9 cellular contexts compared by ENCODE assay signal in the genomic region with DNA sequence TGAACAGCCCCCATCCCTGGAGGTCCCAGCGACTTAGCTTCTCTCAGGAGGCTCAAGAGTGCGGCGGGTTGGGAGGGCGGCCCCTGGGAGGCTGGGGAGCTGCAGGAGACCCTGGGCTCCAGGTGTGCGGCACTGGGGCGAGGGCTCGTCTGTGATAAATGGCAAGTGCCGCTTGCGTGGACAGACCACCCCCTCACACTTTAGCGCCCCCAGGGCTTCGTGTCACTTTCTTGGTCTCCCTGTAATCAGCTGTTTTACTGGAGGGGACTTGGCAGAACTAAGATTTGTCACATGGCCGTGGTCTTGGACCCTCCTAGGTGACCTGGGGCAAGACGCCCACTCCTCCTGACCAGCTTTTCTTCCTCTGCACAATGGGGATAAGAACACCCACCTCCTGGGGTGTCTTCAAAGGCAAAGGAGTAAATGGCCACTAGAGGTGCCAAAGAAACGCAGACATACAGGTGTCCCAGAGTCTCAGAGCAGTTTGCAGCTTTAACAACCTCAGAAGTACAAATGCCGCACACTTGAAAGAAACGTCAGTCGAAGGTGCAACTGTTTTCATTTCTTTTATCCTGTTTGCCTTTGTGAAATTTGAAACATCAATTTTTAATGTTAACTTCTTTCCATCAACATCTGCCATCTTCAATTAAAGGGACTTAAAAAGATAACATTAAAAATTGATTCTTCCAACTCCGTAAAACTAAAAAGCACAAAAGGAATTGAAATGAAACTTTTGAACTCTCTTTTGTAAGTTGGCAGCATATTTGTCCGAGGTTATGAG. TPM values are rescaled to one million over a fixed set of nuclear protein-coding genes. Genes with fewer than 3 reads are reported as not detected.
DNase-seq lines count a peak whose midpoint lies in the region; ATAC-seq, FAIRE-seq and TF ChIP-seq lines count a peak whose summit lies in the region.
"Had no signal": no experiment of that assay in that cellular context is flagged by ENCODE, and none has a peak within 500 bp of the region (broad histone marks: within the 10 kb centered on the region; RNA-seq: fewer than 3 reads in every experiment).

No MANE protein-coding gene starts in this region.

- CTCF ChIA-PET in T-cell (lab: Charles Lee), result no interaction called here

- H4K20me1 ChIP-seq in fibroblast of lung (ENCODE audit: control insufficient read depth, extremely low read depth, insufficient read depth, low read length), result no peaks in the 10 kb centered on the region

- intact Hi-C loops in pancreas (cut with DNase I), result no loop called here

- no peaks in the 10 kb centered on the region for H3K36me3 Mint-ChIP-seq in T-cell
- H3K36me3 Mint-ChIP-seq: CD8-positive, alpha-beta memory T cell had no signal

- peak overlapping the region; percentile 81 for H3K9ac ChIP-seq in fibroblast of lung (ENCODE audit: insufficient read depth, low read length)

- peaks cover 18% of the 10 kb centered on the region for H3K4me1 ChIP-seq in fibroblast of lung (ENCODE audit: control insufficient read depth, extremely low read depth, insufficient read depth, low read length)
- H3K4me1 ChIP-seq in pancreas, result peaks cover 4 to 18% (median 12%) of the 10 kb centered on the region in 3 donors

- ATAC-seq in T-cell (replicated peaks in 1 of 4) (peak in 3 of 4 experiments; percentile 34 to 67 (median 65)), pancreas (peak; percentile 22 to 54 (median 39)), GM19452 (IDR thresholded peaks at IDR 0.05; ENCODE audit: unreplicated experiment) (no peak), HG02763 (IDR thresholded peaks at IDR 0.05; ENCODE audit: unreplicated experiment) (no peak)

- peaks cover 4 to 9% (median 8%) of the 10 kb centered on the region in 3 donors for H3K4me1 Mint-ChIP-seq in T-cell

- H3K9me3 ChIP-seq in fibroblast of lung (ENCODE audit: control insufficient read depth, insufficient read depth, low read depth, low read length), result no peaks in the 10 kb centered on the region
- H3K9me3 ChIP-seq in pancreas, result no peaks in the 10 kb centered on the region

- DNase-seq in NCI-H1436 (lab: John Stamatoyannopoulos, UW) (peak; percentile 25), NCI-H1436 treated with DMSO at 0.1 percent for 48 hours (lab: John Stamatoyannopoulos, UW) (no peak), HPDE6-E6E7 (ENCODE audit: extremely low spot score) (peak; percentile 76), T-cell (peak in 1 of 34 experiments; percentile 15), fibroblast of lung (ENCODE audit: low read depth in 2 of 2) (peak; percentile 23 to 44), pancreas (peak in 1 of 6 donors; percentile 41)

- no peak overlapping the region for H2AFZ ChIP-seq in fibroblast of lung (ENCODE audit: low read length)

- H3K4me2 ChIP-seq in fibroblast of lung (ENCODE audit: extremely low read depth, insufficient read depth, low read length), result peak overlapping the region; percentile 98

- 3% methylated on average over 19 of the region's 19 CpGs for WGBS in pancreas, 2 donors

- H3K27ac ChIP-seq in fibroblast of lung (ENCODE audit: insufficient read depth, low read length), result peak overlapping the region; percentile 85
- peak overlapping the region; percentile 88 to 96 (median 90) for H3K27ac ChIP-seq in pancreas

- peaks cover 4% of the 10 kb centered on the region for H3K79me2 ChIP-seq in fibroblast of lung (ENCODE audit: control insufficient read depth, insufficient read depth, low read length)

- H3K36me3 ChIP-seq in fibroblast of lung (ENCODE audit: control insufficient read depth, insufficient read depth, low read length) (peaks cover 5% of the 10 kb centered on the region), pancreas (no peaks in the 10 kb centered on the region)

- POLR2A ChIA-PET in T-cell (lab: Charles Lee), result no interaction called here

- H3K9me3 Mint-ChIP-seq in T-cell, result no peaks in the 10 kb centered on the region
- H3K9me3 Mint-ChIP-seq: CD8-positive, alpha-beta memory T cell had no signal

- H3K4me3 ChIP-seq in fibroblast of lung (replicated peaks in 1 of 4; ENCODE audit: control extremely low read depth in 1 of 4, insufficient read depth in 1 of 4, low read depth in 3 of 4, low read length in 4 of 4) (peak overlapping the region; percentile 67 to 83 (median 76)), pancreas (peak overlapping the region; percentile 16 to 57 (median 36))

- peaks cover 8 to 23% of the 10 kb centered on the region in 2 donors for H3K27me3 Mint-ChIP-seq in T-cell

- H3K27ac Mint-ChIP-seq in T-cell, result no peak overlapping the region

- H3K27me3 ChIP-seq in fibroblast of lung (ENCODE audit: control insufficient read depth, insufficient read depth, low read length), result no peaks in the 10 kb centered on the region
- no peaks in the 10 kb centered on the region for H3K27me3 ChIP-seq in pancreas

- TF ChIP-seq CTCF in fibroblast of lung (conservative IDR thresholded peaks at IDR 0.05 in 1 of 2, IDR thresholded peaks at IDR 0.05 in 1 of 2; ENCODE audit: low read depth in 1 of 2, low read length in 2 of 2), result peak; percentile 29 to 60
- TF ChIP-seq CTCF in pancreas (IDR thresholded peaks at IDR 0.05), result peak in 3 of 4 donors; percentile 9 to 34 (median 27)

- FAIRE-seq in pancreas (lab: Jason Lieb, UNC), result no peak

- peak overlapping the region in 2 of 3 donors; percentile 37 to 61 for H3K4me3 Mint-ChIP-seq in T-cell

RNA-seq across cellular contexts. Expression of a gene that starts 0.9 kb away (rescaled TPM):
- total RNA-seq in T-cell (1 to 10 TPM in 3 of 5 donors, under 1 TPM in 2; 0.41 to 2.8 (median 1.1) TPM), fibroblast of lung (3.6 and 6.6 TPM in 2 replicates), pancreas (1 to 10 TPM; 3.6 to 4.5 (median 3.8) TPM)
- polyA plus RNA-seq in fibroblast of lung (2.1 and 5.5 TPM in 2 replicates), pancreas (10 to 100 TPM; 14.3 to 15.9 TPM)
- polyA plus RNA-seq in fibroblast of lung (2012), result 6.1 and 9.8 TPM in 2 replicates
- 7.8 and 8.5 TPM in 2 replicates for polyA minus RNA-seq in fibroblast of lung (ENCODE audit: low replicate concordance)

RNA-seq across cellular contexts. Expression of a gene that starts 14.1 kb away (rescaled TPM):
- not detected for total RNA-seq in T-cell
- under 0.01 and 0.17 TPM in 2 replicates for total RNA-seq in fibroblast of lung
- polyA plus RNA-seq in fibroblast of lung, result 0.03 and 0.41 TPM in 2 replicates
- 0.44 and 0.60 TPM in 2 replicates for polyA plus RNA-seq in fibroblast of lung (2012)
- polyA minus RNA-seq in fibroblast of lung (ENCODE audit: low replicate concordance), result not detected in 2 replicates
- total RNA-seq in pancreas, result 1 to 10 TPM in 2 of 6 donors, under 1 TPM in 4; 0.37 to 1.7 (median 0.81) TPM
- polyA plus RNA-seq in pancreas, result 10 to 100 TPM in 1 of 2 donors, 1 to 10 TPM in 1; 6.3 to 23.8 TPM
- total RNA-seq: CD8-positive, alpha-beta memory T cell had no signal
- polyA plus RNA-seq: CD8-positive, alpha-beta memory T cell had no signal

RNA-seq across cellular contexts. Expression of a gene that starts 55.1 kb away (rescaled TPM):
- total RNA-seq in T-cell (10 to 100 TPM in 1 of 5 donors, 1 to 10 TPM in 4; 7.2 to 10.3 (median 9.1) TPM), fibroblast of lung (3.3 and 3.8 TPM in 2 replicates), pancreas (10 to 100 TPM in 2 of 6 donors, 1 to 10 TPM in 4; 4.3 to 11.2 (median 9.1) TPM)
- polyA plus RNA-seq in fibroblast of lung (1.0 TPM in 2 replicates), pancreas (1 to 10 TPM; 5.4 to 8.7 TPM)
- polyA plus RNA-seq in fibroblast of lung (2012), result 1.4 and 1.7 TPM in 2 replicates
- 2.2 and 3.7 TPM in 2 replicates for polyA minus RNA-seq in fibroblast of lung (ENCODE audit: low replicate concordance)

Comparison
In these comparisons a context has a peak if more than half of its experiments do, and no peak if none do; other contexts are left out.
1. ATAC-seq: peak in T-cell (3 of 4) and pancreas (4 of 4); none in GM19452 (single experiment) and HG02763 (single experiment).